In genomic region chr12:10716704-10717315, GRCh38 we compare ENCODE assay signal across 9 cellular contexts. TPM values are rescaled to one million over a fixed set of nuclear protein-coding genes. Genes with fewer than 3 reads are reported as not detected.
A peak's percentile ranks its signal among the peaks of the same experiment; 100 is the strongest.
DNase-seq lines count a peak whose midpoint lies in the region; ATAC-seq, FAIRE-seq and TF ChIP-seq lines count a peak whose summit lies in the region.
"Had no signal": no experiment of that assay in that cellular context is flagged by ENCODE, and none has a peak within 500 bp of the region (broad histone marks: within the 10 kb centered on the region; RNA-seq: fewer than 3 reads in every experiment).

No MANE protein-coding gene starts in this region.

- peaks cover 53% of the 10 kb centered on the region for H3K79me2 ChIP-seq in astrocyte (ENCODE audit: insufficient read depth, low read length)

- H3K27me3 ChIP-seq in astrocyte (ENCODE audit: insufficient read depth, low read length): no peaks in the 10 kb centered on the region
- H3K27me3 ChIP-seq in stomach smooth muscle (ENCODE audit: control insufficient read depth in 1 of 2, insufficient read depth in 2 of 2, low read length in 2 of 2): no peaks in the 10 kb centered on the region

- peaks cover 50% of the 10 kb centered on the region for H3K4me1 Mint-ChIP-seq in astrocyte (ENCODE audit: low read depth, unreplicated experiment)

- peak overlapping the region; percentile 78 for H3K4me2 ChIP-seq in astrocyte (ENCODE audit: low read length)

- H3K4me1 ChIP-seq in astrocyte (ENCODE audit: insufficient read depth, low read length) (peaks cover 35% of the 10 kb centered on the region), stomach smooth muscle (ENCODE audit: control insufficient read depth, insufficient read depth, low read length) (peaks cover 16% of the 10 kb centered on the region)

- peak overlapping the region; percentile 94 for H3K27ac Mint-ChIP-seq in astrocyte (ENCODE audit: unreplicated experiment)
- H3K27ac Mint-ChIP-seq: memory B cell had no signal

- no peaks in the 10 kb centered on the region for H3K9me3 Mint-ChIP-seq in astrocyte (ENCODE audit: unreplicated experiment)
- H3K9me3 Mint-ChIP-seq: memory B cell had no signal

- ATAC-seq in GM21360 (IDR thresholded peaks at IDR 0.05; ENCODE audit: unreplicated experiment): no peak

- peaks cover 13% of the 10 kb centered on the region for H3K36me3 Mint-ChIP-seq in astrocyte (ENCODE audit: low read depth, unreplicated experiment)

- H4K20me1 ChIP-seq in astrocyte (ENCODE audit: insufficient read depth, low read length): peaks cover 43% of the 10 kb centered on the region

- H3K36me3 ChIP-seq in astrocyte (ENCODE audit: insufficient read depth, low read length) (peaks cover 32% of the 10 kb centered on the region), stomach smooth muscle (ENCODE audit: control insufficient read depth in 2 of 2, insufficient read depth in 2 of 2, low read length in 2 of 2) (peaks cover 17 to 30% of the 10 kb centered on the region in 2 donors)

- FAIRE-seq in astrocyte (lab: Jason Lieb, UNC): peak; percentile 97

- TF ChIP-seq CTCF in astrocyte (IDR thresholded peaks at IDR 0.05; ENCODE audit: insufficient read depth, low read depth, low read length): no peak

- H3K9ac ChIP-seq in astrocyte (ENCODE audit: low read length) (peak overlapping the region; percentile 67), stomach smooth muscle (ENCODE audit: low read length in 2 of 2) (peak overlapping the region in 1 of 2 donors; percentile 31)

- DNase-seq in HS-5 (ENCODE audit: low read depth) (peak; percentile 68), astrocyte (ENCODE audit: low read depth) (peak; percentile 93), islet precursor cell (peak; percentile 98), NCI-H1694 treated with DMSO at 0.1 percent for 48 hours (lab: John Stamatoyannopoulos, UW) (no peak), GF-D8 (lab: John Stamatoyannopoulos, UW) (no peak)
- DNase-seq in effector CD4-positive, alpha-beta T cell: no peak

- peak overlapping the region; percentile 74 for H3K4me3 Mint-ChIP-seq in astrocyte (ENCODE audit: unreplicated experiment)
- H3K4me3 Mint-ChIP-seq: memory B cell had no signal

- no peaks in the 10 kb centered on the region for H3K9me3 ChIP-seq in astrocyte (ENCODE audit: insufficient read depth, low read depth, low read length)
- no peaks in the 10 kb centered on the region for H3K9me3 ChIP-seq in stomach smooth muscle (ENCODE audit: control insufficient read depth in 2 of 2, low read length in 2 of 2)

- H3K27me3 Mint-ChIP-seq in astrocyte (ENCODE audit: low read depth, unreplicated experiment): no peaks in the 10 kb centered on the region

- H3K4me3 ChIP-seq in astrocyte (ENCODE audit: insufficient read depth, low read depth, low read length) (peak overlapping the region; percentile 38), stomach smooth muscle (ENCODE audit: low read length in 2 of 2) (peak overlapping the region; percentile 16 to 38)

- H2AFZ ChIP-seq in astrocyte (ENCODE audit: low read depth, low read length): no peak overlapping the region

- H3K27ac ChIP-seq in astrocyte (ENCODE audit: low read depth, low read length): peak overlapping the region; percentile 78
- H3K27ac ChIP-seq in stomach smooth muscle (ENCODE audit: low read length): peak overlapping the region; percentile 32

RNA-seq across cellular contexts. Expression of gene YBX3, which starts 6.3 kb away (rescaled TPM):
- 452 and 527 TPM in 2 replicates for total RNA-seq in astrocyte

RNA-seq across cellular contexts. Expression of gene STYK1, which starts 43.0 kb away (rescaled TPM):
- total RNA-seq in astrocyte: 1.6 and 2.9 TPM in 2 replicates

Comparison
In these comparisons a context has a peak if more than half of its experiments do, and no peak if none do; other contexts are left out.
1. DNase-seq: peak in HS-5 (single experiment), astrocyte (single experiment) and islet precursor cell (single experiment); none in effector CD4-positive, alpha-beta T cell (single experiment), NCI-H1694 treated with DMSO at 0.1 percent for 48 hours (single experiment) and GF-D8 (single experiment).